Comparison of ENCODE assay signal across 18 cellular contexts in genomic region chr1:1164361-1164700, GRCh38. TPM values are rescaled to one million over a fixed set of nuclear protein-coding genes. Genes with fewer than 3 reads are reported as not detected.
DNase-seq lines count a peak whose midpoint lies in the region; ATAC-seq and TF ChIP-seq lines count a peak whose summit lies in the region.
"Had no signal": no experiment of that assay in that cellular context is flagged by ENCODE, and none has a peak within 500 bp of the region (broad histone marks: within the 10 kb centered on the region; RNA-seq: fewer than 3 reads in every experiment).

No MANE protein-coding gene starts in this region.

- peak overlapping the region; percentile 81 for H3K27ac Mint-ChIP-seq in Caco-2 (ENCODE audit: unreplicated experiment)
- peak overlapping the region; percentile 18 for H3K27ac Mint-ChIP-seq in activated B cell treated with CpG ODN at 0.5 μM for 24 hours
- H3K27ac Mint-ChIP-seq in progenitor cell of endocrine pancreas: peak overlapping the region; percentile 96
- H3K27ac Mint-ChIP-seq in CD8-positive, alpha-beta T cell: no peak overlapping the region

- H3K36me3 ChIP-seq in Caco-2 (ENCODE audit: control insufficient read depth, insufficient read depth, low read length): no peaks in the 10 kb centered on the region; the same call in 1 of the 2 replicates
- no peaks in the 10 kb centered on the region for H3K36me3 ChIP-seq in iPS-20b (ENCODE audit: insufficient read depth, low read depth, low read length)
- no peaks in the 10 kb centered on the region for H3K36me3 ChIP-seq in gastroesophageal sphincter
- H3K36me3 ChIP-seq in CD8-positive, alpha-beta T cell (ENCODE audit: insufficient read depth, low read length): no peaks in the 10 kb centered on the region

- TF ChIP-seq POLR2A in gastroesophageal sphincter (IDR thresholded peaks at IDR 0.05): no peak

- no peak for DNase-seq in Caco-2
- DNase-seq in activated B cell treated with CpG ODN at 0.5 μM for 24 hours: no peak
- no peak for DNase-seq in progenitor cell of endocrine pancreas (ENCODE audit: low spot score, unreplicated experiment)
- no peak for DNase-seq in NCI-H524 (lab: John Stamatoyannopoulos, UW)
- no peak for DNase-seq in CD8-positive, alpha-beta T cell
- DNase-seq: activated CD4-positive, CD25-positive, alpha-beta regulatory T cell treated with anti-CD3 and anti-CD28 coated beads, Interleukin-2, amount 50 U/mL, for 72 hours; activated naive CD4-positive, alpha-beta T cell; cortex of kidney; GF-D8; NCI-H2081 treated with DMSO at 0.1 percent for 48 hours; NCI-H748 treated with DMSO at 0.1 percent for 48 hours; T-helper 1 cell; testis had no signal

- H3K9me3 Mint-ChIP-seq in Caco-2 (ENCODE audit: unreplicated experiment) (no peaks in the 10 kb centered on the region), activated B cell treated with CpG ODN at 0.5 μM for 24 hours (no peaks in the 10 kb centered on the region), progenitor cell of endocrine pancreas (ENCODE audit: low read depth) (no peaks in the 10 kb centered on the region)
- no peaks in the 10 kb centered on the region for H3K9me3 Mint-ChIP-seq in CD8-positive, alpha-beta T cell

- H3K4me3 ChIP-seq in Caco-2 (ENCODE audit: low read depth, low read length): peak overlapping the region; percentile 82
- peak overlapping the region; percentile 30; the same call in 1 of the 2 replicates for H3K4me3 ChIP-seq in iPS-20b (ENCODE audit: low read length)
- H3K4me3 ChIP-seq in gastroesophageal sphincter: no peak overlapping the region
- no peak overlapping the region for H3K4me3 ChIP-seq in CD8-positive, alpha-beta T cell (ENCODE audit: low read depth, low read length)
- H3K4me3 ChIP-seq: testis had no signal

- H3K9me3 ChIP-seq in Caco-2 (no peaks in the 10 kb centered on the region), iPS-20b (ENCODE audit: insufficient read depth, low read depth, low read length) (no peaks in the 10 kb centered on the region), gastroesophageal sphincter (no peaks in the 10 kb centered on the region)
- H3K9me3 ChIP-seq in CD8-positive, alpha-beta T cell (ENCODE audit: low read length): no peaks in the 10 kb centered on the region
- H3K9me3 ChIP-seq: testis had no signal

- H3K4me1 Mint-ChIP-seq in Caco-2 (ENCODE audit: low read depth, unreplicated experiment) (no peaks in the 10 kb centered on the region), activated B cell treated with CpG ODN at 0.5 μM for 24 hours (peaks cover 3% of the 10 kb centered on the region), progenitor cell of endocrine pancreas (ENCODE audit: low read depth) (peaks cover 11% of the 10 kb centered on the region)
- H3K4me1 Mint-ChIP-seq in CD8-positive, alpha-beta T cell (ENCODE audit: low read depth): peaks cover 2% of the 10 kb centered on the region

- H3K27ac ChIP-seq in iPS-20b (ENCODE audit: low read length): no peak overlapping the region
- no peak overlapping the region for H3K27ac ChIP-seq in gastroesophageal sphincter
- H3K27ac ChIP-seq in CD8-positive, alpha-beta T cell (ENCODE audit: low read depth, low read length): no peak overlapping the region
- H3K27ac ChIP-seq: RWPE1, testis had no signal

- 68 to 100% methylated on average over 1 to 26 of the region's 26 CpGs for WGBS in gastroesophageal sphincter (ENCODE audit: low coverage in 1 of 2), 2 donors

- no peak for TF ChIP-seq EP300 in gastroesophageal sphincter (IDR thresholded peaks at IDR 0.05)

- ATAC-seq in activated B cell treated with CpG ODN at 0.5 μM for 24 hours (ENCODE audit: low read depth) (no peak), GM18858 (IDR thresholded peaks at IDR 0.05; ENCODE audit: unreplicated experiment) (no peak), gastroesophageal sphincter (no peak)
- no peak for ATAC-seq in CD8-positive, alpha-beta T cell

- H3K27me3 ChIP-seq in Caco-2 (replicated peaks; ENCODE audit: control insufficient read depth, insufficient read depth, low read length) (no peaks in the 10 kb centered on the region), iPS-20b (ENCODE audit: insufficient read depth, low read length) (no peaks in the 10 kb centered on the region; the same call in 1 of the 2 replicates), gastroesophageal sphincter (peaks cover 75% of the 10 kb centered on the region)
- H3K27me3 ChIP-seq in CD8-positive, alpha-beta T cell (ENCODE audit: insufficient read depth, low read length): no peaks in the 10 kb centered on the region
- H3K27me3 ChIP-seq: testis had no signal

- H3K36me3 Mint-ChIP-seq in Caco-2 (ENCODE audit: insufficient read depth, unreplicated experiment): peaks cover 37% of the 10 kb centered on the region
- H3K36me3 Mint-ChIP-seq in activated B cell treated with CpG ODN at 0.5 μM for 24 hours (ENCODE audit: low read depth): no peaks in the 10 kb centered on the region
- H3K36me3 Mint-ChIP-seq in progenitor cell of endocrine pancreas (ENCODE audit: insufficient read depth): peaks cover 3% of the 10 kb centered on the region
- no peaks in the 10 kb centered on the region for H3K36me3 Mint-ChIP-seq in CD8-positive, alpha-beta T cell

- POLR2A ChIA-PET in Caco-2 (lab: Charles Lee) (interaction anchor here (1.7 kb wide), 1 partner anchor 39 kb away, joined by 5 read pairs; no protein-coding TSS in a partner anchor), activated B cell treated with CpG ODN at 0.5 μM for 24 hours (lab: Charles Lee) (interaction anchor here (0.6 kb wide), 1 partner anchor 26 kb away, joined by 5 read pairs; no protein-coding TSS in a partner anchor)
- POLR2A ChIA-PET in CD8-positive, alpha-beta T cell (lab: Charles Lee): no interaction called here

- intact Hi-C loops in Caco-2 (cut with micrococcal nuclease; ENCODE audit: unreplicated experiment) (loop anchor here (2.0 to 5.0 kb wide), 2 partner anchors 48 to 147 kb away; partner anchors contain the start of gene C1orf159), activated B cell treated with CpG ODN at 0.5 μM for 24 hours (cut with micrococcal nuclease) (no loop called here)
- intact Hi-C loops in CD8-positive, alpha-beta T cell (cut with DNase I, micrococcal nuclease): no loop called here

- H3K27me3 Mint-ChIP-seq in Caco-2 (ENCODE audit: insufficient read depth, unreplicated experiment): no peaks in the 10 kb centered on the region
- peaks cover 5% of the 10 kb centered on the region for H3K27me3 Mint-ChIP-seq in activated B cell treated with CpG ODN at 0.5 μM for 24 hours
- H3K27me3 Mint-ChIP-seq in progenitor cell of endocrine pancreas: no peaks in the 10 kb centered on the region
- H3K27me3 Mint-ChIP-seq in CD8-positive, alpha-beta T cell (ENCODE audit: low read depth): peaks cover 2% of the 10 kb centered on the region

- peak overlapping the region; percentile 7; the same call in 1 of the 2 replicates for H3K9ac ChIP-seq in iPS-20b (ENCODE audit: low read depth, low read length)

- peak overlapping the region; percentile 90 for H3K4me3 Mint-ChIP-seq in Caco-2 (ENCODE audit: unreplicated experiment)
- H3K4me3 Mint-ChIP-seq in activated B cell treated with CpG ODN at 0.5 μM for 24 hours: no peak overlapping the region
- H3K4me3 Mint-ChIP-seq in progenitor cell of endocrine pancreas (ENCODE audit: low read depth): peak overlapping the region; percentile 94
- H3K4me3 Mint-ChIP-seq in CD8-positive, alpha-beta T cell: no peak overlapping the region

- no TSS peak for BruUV-seq in Caco-2 (replicated peaks; lab: Mats Ljungman, UMichigan)

- H3K4me1 ChIP-seq in Caco-2 (peaks cover 17% of the 10 kb centered on the region), iPS-20b (ENCODE audit: insufficient read depth, low read length) (no peaks in the 10 kb centered on the region; the same call in 1 of the 2 replicates), gastroesophageal sphincter (no peaks in the 10 kb centered on the region)
- H3K4me1 ChIP-seq in CD8-positive, alpha-beta T cell (ENCODE audit: insufficient read depth, low read length): no peaks in the 10 kb centered on the region
- H3K4me1 ChIP-seq: testis had no signal

- TF ChIP-seq CTCF in Caco-2 (IDR thresholded peaks at IDR 0.05; ENCODE audit: insufficient read depth in 1 of 2, low read depth in 1 of 2, low read length in 1 of 2, severe bottlenecking in 1 of 2, unreplicated experiment in 1 of 2): no peak
- no peak for TF ChIP-seq CTCF in activated B cell treated with CpG ODN at 0.5 μM for 24 hours (IDR thresholded peaks at IDR 0.05)
- TF ChIP-seq CTCF in progenitor cell of endocrine pancreas (IDR thresholded peaks at IDR 0.05; ENCODE audit: unreplicated experiment): no peak
- no peak for TF ChIP-seq CTCF in gastroesophageal sphincter (IDR thresholded peaks at IDR 0.05)
- TF ChIP-seq CTCF in CD8-positive, alpha-beta T cell (IDR thresholded peaks at IDR 0.05): no peak

- CTCF ChIA-PET in Caco-2 (lab: Charles Lee) (interaction anchor here (1.3 kb wide), 1 partner anchor 67 kb away, joined by 3 read pairs; no protein-coding TSS in a partner anchor), activated B cell treated with CpG ODN at 0.5 μM for 24 hours (lab: Charles Lee) (no interaction called here)
- CTCF ChIA-PET in CD8-positive, alpha-beta T cell (lab: Charles Lee): no interaction called here

RNA-seq across cellular contexts. Expression of gene TTLL10, which starts 9.3 kb away (rescaled TPM):
- total RNA-seq in Caco-2 (2022) (0.29 and 1.2 TPM in 2 replicates), activated B cell treated with CpG ODN at 0.5 μM for 24 hours (0.16 TPM in 1 of 2 replicates, not detected in the other), progenitor cell of endocrine pancreas (5.0 and 5.5 TPM in 2 replicates), gastroesophageal sphincter (under 1 TPM in 1 of 4 donors, not detected in 3; 0.23 TPM)
- not detected for total RNA-seq in CD8-positive, alpha-beta T cell
- total RNA-seq: astrocyte had no signal

RNA-seq across cellular contexts. Expression of gene TNFRSF18, which starts 42.1 kb away (rescaled TPM):
- total RNA-seq in Caco-2 (2022) (not detected in 2 replicates), activated B cell treated with CpG ODN at 0.5 μM for 24 hours (36.7 and 37.5 TPM in 2 replicates), progenitor cell of endocrine pancreas (0.48 TPM in 1 of 2 replicates, not detected in the other), gastroesophageal sphincter (1 to 10 TPM in 1 of 4 donors, under 1 TPM in 1, not detected in 2; 0.35 to 2.2 TPM)
- 1 to 10 TPM; 4.2 to 4.6 TPM for total RNA-seq in CD8-positive, alpha-beta T cell
- total RNA-seq: testis had no signal

RNA-seq across cellular contexts. Expression of gene C1orf159, which starts 48.4 kb away (rescaled TPM):
- total RNA-seq in Caco-2 (2022): 12.9 and 14.0 TPM in 2 replicates
- 20.8 and 26.5 TPM in 2 replicates for total RNA-seq in activated B cell treated with CpG ODN at 0.5 μM for 24 hours
- total RNA-seq in progenitor cell of endocrine pancreas: 21.3 and 23.2 TPM in 2 replicates
- total RNA-seq in gastroesophageal sphincter: 10 to 100 TPM in 2 of 4 donors, 1 to 10 TPM in 2; 6.3 to 15.3 (median 9.9) TPM
- 10 to 100 TPM; 14.3 to 17.6 TPM for total RNA-seq in CD8-positive, alpha-beta T cell

RNA-seq across cellular contexts. Expression of gene TNFRSF4, which starts 49.6 kb away (rescaled TPM):
- total RNA-seq in Caco-2 (2022) (not detected in 2 replicates), activated B cell treated with CpG ODN at 0.5 μM for 24 hours (0.86 and 1.1 TPM in 2 replicates), progenitor cell of endocrine pancreas (0.33 and 0.38 TPM in 2 replicates), gastroesophageal sphincter (1 to 10 TPM in 3 of 4 donors, under 1 TPM in 1; 0.93 to 1.6 (median 1.3) TPM)
- total RNA-seq in CD8-positive, alpha-beta T cell: 1 to 10 TPM; 2.4 to 3.2 TPM

Comparison
In these comparisons a context has a peak if more than half of its experiments do, and no peak if none do; other contexts are left out.
1. H3K4me3 ChIP-seq: peak in Caco-2 (single experiment) and iPS-20b (single experiment); none in gastroesophageal sphincter (0 of 2) and CD8-positive, alpha-beta T cell (single experiment).
2. H3K4me3 Mint-ChIP-seq: peak in Caco-2 (single experiment) and progenitor cell of endocrine pancreas (single experiment); none in activated B cell treated with CpG ODN at 0.5 μM for 24 hours (single experiment) and CD8-positive, alpha-beta T cell (single experiment).